ENCODE assay signal across 8 cellular contexts in the genomic region with DNA sequence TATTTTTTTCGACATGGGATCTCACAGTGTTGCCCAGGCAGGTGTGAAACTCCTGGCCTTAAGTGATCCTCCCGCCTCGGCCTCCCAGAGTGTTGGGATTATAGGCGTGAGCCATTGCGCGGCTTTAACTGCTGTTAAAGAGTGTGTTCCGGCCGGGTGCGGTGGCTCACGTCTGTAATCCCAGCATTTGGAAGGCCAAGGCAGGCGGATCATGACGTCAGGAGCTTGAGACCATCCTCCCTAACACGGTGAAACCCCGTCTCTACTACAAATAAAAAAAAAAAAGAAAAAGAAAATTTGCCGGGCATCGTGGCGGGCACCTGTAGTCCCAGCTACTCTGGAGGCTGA. TPM values are rescaled to one million over a fixed set of nuclear protein-coding genes. Genes with fewer than 3 reads are reported as not detected.
DNase-seq lines count a peak whose midpoint lies in the region; ATAC-seq and TF ChIP-seq lines count a peak whose summit lies in the region.

No MANE protein-coding gene starts in this region.

- no peaks in the 10 kb centered on the region for H3K27me3 ChIP-seq in cardiac muscle cell
- no peaks in the 10 kb centered on the region for H3K27me3 ChIP-seq in adipocyte (replicated peaks; ENCODE audit: control insufficient read depth, insufficient read depth, low read length)

- ATAC-seq in left ventricle myocardium superior (no peak), HG02588 (IDR thresholded peaks at IDR 0.05; ENCODE audit: unreplicated experiment) (no peak), GM18511 (IDR thresholded peaks at IDR 0.05; ENCODE audit: unreplicated experiment) (no peak)

- TF ChIP-seq POLR2A in lower leg skin (IDR thresholded peaks at IDR 0.05), result no peak

- H3K4me1 ChIP-seq in cardiac muscle cell (ENCODE audit: low read depth), result no peaks in the 10 kb centered on the region
- H3K4me1 ChIP-seq in adipocyte (ENCODE audit: control insufficient read depth, insufficient read depth, low read length), result peaks cover 10% of the 10 kb centered on the region
- no peaks in the 10 kb centered on the region for H3K4me1 ChIP-seq in urinary bladder (ENCODE audit: insufficient read depth)

- 30 to 54% methylated on average over 17 of the region's 17 CpGs for WGBS in lower leg skin, 2 donors
- WGBS in urinary bladder, result 34% methylated on average over 17 of the region's 17 CpGs

- no peaks in the 10 kb centered on the region for H3K9me3 ChIP-seq in cardiac muscle cell (ENCODE audit: low read depth)
- H3K9me3 ChIP-seq in adipocyte (ENCODE audit: control insufficient read depth, low read length), result no peaks in the 10 kb centered on the region

- DNase-seq in cardiac muscle cell (ENCODE audit: low read depth in 1 of 2, low spot score in 1 of 2), result peak in 1 of 2 donors; percentile 37
- DNase-seq in left ventricle myocardium superior, result no peak
- DNase-seq in adipocyte (ENCODE audit: low read depth), result no peak
- DNase-seq in lower leg skin (ENCODE audit: low spot score in 2 of 2), result no peak
- DNase-seq in stimulated activated CD8-positive, alpha-beta memory T cell treated with anti-CD3 and anti-CD28 coated beads, Interleukin-4, amount 100 ng/mL, for 48 hours, result no peak

- TF ChIP-seq CTCF in cardiac muscle cell (IDR thresholded peaks at IDR 0.05; ENCODE audit: low read depth, low read length), result no peak
- TF ChIP-seq CTCF in lower leg skin (IDR thresholded peaks at IDR 0.05), result no peak

- H3K36me3 ChIP-seq in cardiac muscle cell (no peaks in the 10 kb centered on the region), adipocyte (ENCODE audit: control insufficient read depth, insufficient read depth, low read length, severe bottlenecking) (no peaks in the 10 kb centered on the region), urinary bladder (ENCODE audit: insufficient read depth) (no peaks in the 10 kb centered on the region)

- intact Hi-C loops in left ventricle myocardium superior (cut with micrococcal nuclease), result no loop called here
- intact Hi-C loops in lower leg skin (cut with DNase I; ENCODE audit: low total_unique reads), result no loop called here

- H3K4me3 ChIP-seq in cardiac muscle cell, result peak overlapping the region; percentile 84
- H3K4me3 ChIP-seq in adipocyte (ENCODE audit: low read length), result peak overlapping the region; percentile 94
- H3K4me3 ChIP-seq in lower leg skin (ENCODE audit: low read depth, poor library complexity, severe bottlenecking), result peak overlapping the region; percentile 100
- peak overlapping the region; percentile 77 for H3K4me3 ChIP-seq in urinary bladder (ENCODE audit: low read depth, low read length)

- peak overlapping the region; percentile 98 for H3K9ac ChIP-seq in adipocyte (ENCODE audit: low read length)

- H3K27ac ChIP-seq in cardiac muscle cell (peak overlapping the region; percentile 95), urinary bladder (ENCODE audit: low read depth) (peak overlapping the region; percentile 96)

RNA-seq across cellular contexts. Expression of gene RABGEF1, which starts 1.1 kb away (rescaled TPM):
- total RNA-seq in cardiac muscle cell (17.1 and 22.7 TPM in 2 replicates), left ventricle myocardium superior (17.6 TPM), lower leg skin (10 to 100 TPM; 44.6 to 53.2 (median 48.1) TPM), urinary bladder (30.1 TPM)
- polyA plus RNA-seq in cardiac muscle cell (18.8 and 22.4 TPM in 2 replicates), urinary bladder (22.9 TPM)
